ENCODE assay signal across 18 cellular contexts in the genomic region with DNA sequence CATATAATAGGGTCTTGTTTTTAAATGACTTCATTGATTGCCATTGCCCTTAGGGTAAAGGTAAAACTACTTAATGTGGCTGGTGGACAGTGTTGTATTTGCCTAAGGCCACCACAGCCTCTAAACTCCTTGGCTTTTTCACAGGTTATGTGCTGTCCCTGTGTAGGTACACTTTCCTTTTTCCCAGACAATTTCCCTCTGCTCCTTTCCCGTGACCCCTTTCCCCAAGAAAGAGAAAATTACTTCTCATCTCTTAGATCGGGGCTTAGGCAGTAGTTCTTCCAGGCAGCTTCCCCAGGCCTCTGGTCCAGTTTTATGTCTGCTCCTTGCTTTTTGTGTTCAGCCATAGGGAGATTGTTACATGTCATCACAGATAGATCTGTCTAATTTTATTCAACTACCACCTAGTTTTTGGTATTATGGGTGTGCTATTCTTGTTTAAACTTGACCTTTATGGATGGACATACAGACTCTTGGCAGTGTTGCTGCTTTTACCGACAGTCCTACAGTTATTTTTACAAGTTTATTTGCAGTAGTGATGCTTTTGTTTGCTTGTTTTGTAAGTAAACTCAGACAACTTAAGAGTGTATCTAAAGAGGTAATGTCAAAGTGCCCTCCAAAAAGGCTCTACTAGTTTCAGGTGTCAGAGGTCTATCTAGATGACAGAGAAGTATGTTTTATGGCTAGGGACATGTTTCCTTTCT. TPM values are rescaled to one million over a fixed set of nuclear protein-coding genes. Genes with fewer than 3 reads are reported as not detected.
DNase-seq lines count a peak whose midpoint lies in the region; ATAC-seq, FAIRE-seq and TF ChIP-seq lines count a peak whose summit lies in the region.
"Had no signal": no experiment of that assay in that cellular context is flagged by ENCODE, and none has a peak within 500 bp of the region (broad histone marks: within the 10 kb centered on the region; RNA-seq: fewer than 3 reads in every experiment).

No MANE protein-coding gene starts in this region.

- no peak overlapping the region for H2BK20ac ChIP-seq in IMR-90 (ENCODE audit: low read depth, low read length)

- H3K4me1 ChIP-seq in IMR-90 (ENCODE audit: control insufficient read depth, insufficient read depth, low read length): no peaks in the 10 kb centered on the region

- TF ChIP-seq RAD21 in IMR-90 (IDR thresholded peaks at IDR 0.05; ENCODE audit: low read length): no peak

- H3K4ac ChIP-seq in IMR-90 (ENCODE audit: low read depth, low read length): no peak overlapping the region

- no peaks in the 10 kb centered on the region for H3K9me3 Mint-ChIP-seq in activated CD8-positive, alpha-beta memory T cell treated with anti-CD3 and anti-CD28 coated beads, Interleukin-2, amount 10 ng/mL, durations not matched to agents 7 days and 5 days (ENCODE audit: low read depth)
- no peaks in the 10 kb centered on the region for H3K9me3 Mint-ChIP-seq in dendritic cell treated with granulocyte-macrophage colony-stimulating factor and Interleukin-4, amounts not matched to agents 40 ng/mL and 50 ng/mL, for 4 days
- H3K9me3 Mint-ChIP-seq: type B pancreatic cell had no signal

- H2BK5ac ChIP-seq in IMR-90 (ENCODE audit: low read depth, low read length, poor library complexity, severe bottlenecking): no peak overlapping the region

- H3K27ac ChIP-seq in IMR-90 (ENCODE audit: insufficient read depth, low read length) (no peak overlapping the region), skin epidermis (peak overlapping the region in 11 of 21 experiments; percentile 5 to 58 (median 29))

- H2BK120ac ChIP-seq in IMR-90 (ENCODE audit: low read depth, low read length): no peak overlapping the region

- H3K14ac ChIP-seq in IMR-90 (replicated peaks; ENCODE audit: low read depth, low read length): no peak overlapping the region

- TF ChIP-seq POLR2A in IMR-90 (IDR thresholded peaks at IDR 0.05; ENCODE audit: low read depth, low read length): no peak

- no peak overlapping the region for H4K91ac ChIP-seq in IMR-90 (ENCODE audit: insufficient read depth, low read depth, low read length)

- H3K4me3 Mint-ChIP-seq in activated CD8-positive, alpha-beta memory T cell treated with anti-CD3 and anti-CD28 coated beads, Interleukin-2, amount 10 ng/mL, durations not matched to agents 7 days and 5 days: no peak overlapping the region
- H3K4me3 Mint-ChIP-seq in dendritic cell treated with granulocyte-macrophage colony-stimulating factor and Interleukin-4, amounts not matched to agents 40 ng/mL and 50 ng/mL, for 4 days: no peak overlapping the region
- H3K4me3 Mint-ChIP-seq: type B pancreatic cell had no signal

- DNase-seq in activated CD8-positive, alpha-beta memory T cell treated with anti-CD3 and anti-CD28 coated beads, Interleukin-2, amount 10 ng/mL, durations not matched to agents 7 days and 5 days: no peak
- DNase-seq in activated CD8-positive, alpha-beta memory T cell treated with anti-CD3 and anti-CD28 coated beads, Interleukin-2, amount 50 U/mL, for 4 hours: no peak
- no peak for DNase-seq in IMR-90
- DNase-seq in frontal cortex (ENCODE audit: low spot score in 2 of 2): no peak
- DNase-seq in stimulated activated CD8-positive, alpha-beta memory T cell treated with anti-CD3 and anti-CD28 coated beads, Interleukin-4, amount 100 ng/mL, for 48 hours: no peak
- no peak for DNase-seq in urothelium cell line (ENCODE audit: low spot score)
- DNase-seq: activated CD4-positive, CD25-positive, alpha-beta regulatory T cell; DMS153; kidney glomerular epithelial cell; NCI-H2029 treated with DMSO at 0.1 percent for 48 hours; NCI-H82 had no signal

- peak overlapping the region; percentile 77 for H3K27ac Mint-ChIP-seq in activated CD8-positive, alpha-beta memory T cell treated with anti-CD3 and anti-CD28 coated beads, Interleukin-2, amount 10 ng/mL, durations not matched to agents 7 days and 5 days
- peak overlapping the region; percentile 79 for H3K27ac Mint-ChIP-seq in dendritic cell treated with granulocyte-macrophage colony-stimulating factor and Interleukin-4, amounts not matched to agents 40 ng/mL and 50 ng/mL, for 4 days
- H3K27ac Mint-ChIP-seq: type B pancreatic cell had no signal

- ATAC-seq in activated CD8-positive, alpha-beta memory T cell treated with anti-CD3 and anti-CD28 coated beads, Interleukin-2, amount 10 ng/mL, durations not matched to agents 7 days and 5 days: no peak
- ATAC-seq in IMR-90 (ENCODE audit: low read depth): no peak

- H2AK9ac ChIP-seq in IMR-90 (replicated peaks; ENCODE audit: low read depth, low read length, poor library complexity): no peak overlapping the region

- peaks cover 28% of the 10 kb centered on the region for H3K36me3 Mint-ChIP-seq in activated CD8-positive, alpha-beta memory T cell treated with anti-CD3 and anti-CD28 coated beads, Interleukin-2, amount 10 ng/mL, durations not matched to agents 7 days and 5 days
- peaks cover 26% of the 10 kb centered on the region for H3K36me3 Mint-ChIP-seq in dendritic cell treated with granulocyte-macrophage colony-stimulating factor and Interleukin-4, amounts not matched to agents 40 ng/mL and 50 ng/mL, for 4 days (ENCODE audit: low read depth)

- no peak overlapping the region for H4K5ac ChIP-seq in IMR-90 (ENCODE audit: low read depth, low read length)

- no peaks in the 10 kb centered on the region for H3K27me3 Mint-ChIP-seq in activated CD8-positive, alpha-beta memory T cell treated with anti-CD3 and anti-CD28 coated beads, Interleukin-2, amount 10 ng/mL, durations not matched to agents 7 days and 5 days
- H3K27me3 Mint-ChIP-seq in dendritic cell treated with granulocyte-macrophage colony-stimulating factor and Interleukin-4, amounts not matched to agents 40 ng/mL and 50 ng/mL, for 4 days: no peaks in the 10 kb centered on the region
- H3K27me3 Mint-ChIP-seq: type B pancreatic cell had no signal

- no peak overlapping the region for H4K8ac ChIP-seq in IMR-90 (ENCODE audit: low read depth in 2 of 2, low read length in 2 of 2)

- no peak overlapping the region for H3K56ac ChIP-seq in IMR-90 (ENCODE audit: extremely low read depth, insufficient read depth, low read length)

- TF ChIP-seq CTCF in IMR-90 (conservative IDR thresholded peaks at IDR 0.05; ENCODE audit: low read depth, low read length): no peak

- H3K27me3 ChIP-seq in IMR-90 (ENCODE audit: control insufficient read depth, insufficient read depth, low read length): no peaks in the 10 kb centered on the region

- POLR2A ChIA-PET in IMR-90 (lab: Charles Lee; ENCODE audit: unreplicated experiment): no interaction called here

- intact Hi-C loops in IMR-90 (cut with micrococcal nuclease): no loop called here
- intact Hi-C loops in dendritic cell treated with granulocyte-macrophage colony-stimulating factor and Interleukin-4, amounts not matched to agents 40 ng/mL and 50 ng/mL, for 4 days (cut with micrococcal nuclease): no loop called here

- FAIRE-seq in frontal cortex (lab: Jason Lieb, UNC): no peak
- no peak for FAIRE-seq in urothelium cell line (lab: Jason Lieb, UNC)
- FAIRE-seq: bronchial epithelial cell, endothelial cell of umbilical vein had no signal

- in situ Hi-C loops in IMR-90 (cut with MboI; ENCODE audit: low sequenced_read_pairs): no loop called here

- peaks cover 47 to 82% of the 10 kb centered on the region in 2 experiments for H3K79me1 ChIP-seq in IMR-90 (ENCODE audit: low read depth in 1 of 2, low read length in 2 of 2)

- no peak overlapping the region for H2AK5ac ChIP-seq in IMR-90 (ENCODE audit: low read depth, low read length)

- BruUV-seq in IMR-90 (replicated peaks; lab: Mats Ljungman, UMichigan): no TSS peak

- H2AFZ ChIP-seq in IMR-90 (replicated peaks; ENCODE audit: low read length, poor library complexity): no peak overlapping the region

- H2BK15ac ChIP-seq in IMR-90 (ENCODE audit: low read depth, low read length): no peak overlapping the region

- no peaks in the 10 kb centered on the region for H3K36me3 ChIP-seq in IMR-90 (ENCODE audit: control insufficient read depth, insufficient read depth, low read length)

- H3K4me2 ChIP-seq in IMR-90 (ENCODE audit: low read depth, low read length): no peak overlapping the region

- CTCF ChIA-PET in activated CD8-positive, alpha-beta memory T cell treated with anti-CD3 and anti-CD28 coated beads, Interleukin-2, amount 10 ng/mL, durations not matched to agents 7 days and 5 days (lab: Charles Lee): interaction anchor here (1.5 kb wide), 1 partner anchor 28 kb away, joined by 3 read pairs; no protein-coding TSS in a partner anchor
- CTCF ChIA-PET in IMR-90 (lab: Yijun Ruan, JAX): no interaction called here

- H3K18ac ChIP-seq in IMR-90 (ENCODE audit: low read depth, low read length): no peak overlapping the region

- peaks cover 66% of the 10 kb centered on the region for H3K4me1 Mint-ChIP-seq in activated CD8-positive, alpha-beta memory T cell treated with anti-CD3 and anti-CD28 coated beads, Interleukin-2, amount 10 ng/mL, durations not matched to agents 7 days and 5 days
- peaks cover 74% of the 10 kb centered on the region for H3K4me1 Mint-ChIP-seq in dendritic cell treated with granulocyte-macrophage colony-stimulating factor and Interleukin-4, amounts not matched to agents 40 ng/mL and 50 ng/mL, for 4 days (ENCODE audit: low read depth)

- WGBS in IMR-90 (ENCODE audit: extremely low coverage in 2 of 2, insufficient read length in 1 of 2), 2 experiments: no CpG with 5 or more reads among the region's 3 CpGs

- peak overlapping the region; percentile 20; the same call in 1 of the 2 replicates for H3K23ac ChIP-seq in IMR-90 (ENCODE audit: low read depth, low read length)

- H3K4me3 ChIP-seq in IMR-90 (ENCODE audit: insufficient read depth, low read depth, low read length) (no peak overlapping the region), skin epidermis (no peak overlapping the region)

- no peaks in the 10 kb centered on the region for H3K9me3 ChIP-seq in IMR-90 (ENCODE audit: control insufficient read depth, insufficient read depth, low read length)

- peaks cover 5% of the 10 kb centered on the region for H3K9me1 ChIP-seq in IMR-90 (ENCODE audit: insufficient read depth, low read length)

- peaks cover 51% of the 10 kb centered on the region for H4K20me1 ChIP-seq in IMR-90 (ENCODE audit: insufficient read depth, low read length)

- no peak overlapping the region for H3K9ac ChIP-seq in IMR-90 (ENCODE audit: low read depth, low read length)

- dilution Hi-C loops in IMR-90 (cut with HindIII; ENCODE audit: low sequenced_read_pairs, unreplicated experiment): no loop called here

TF ChIP-seq in IMR-90, 13 proteins besides CTCF, POLR2A, EP300 and RAD21 (continues in another document):
- TF ChIP-seq CHD1 (IDR thresholded peaks at IDR 0.05; ENCODE audit: low read depth, low read length): no peak

RNA-seq across cellular contexts. Expression of gene SCAANT1, which starts 20.5 kb away (rescaled TPM):
- 1 to 10 TPM in 1 of 2 experiments, not detected in 1; 1.3 TPM for total RNA-seq in activated CD8-positive, alpha-beta memory T cell treated with anti-CD3 and anti-CD28 coated beads, Interleukin-2, amount 10 ng/mL, durations not matched to agents 7 days and 5 days
- total RNA-seq in IMR-90 (2012; rRNA removed) (not detected in 2 replicates), frontal cortex (not detected)
- not detected in 2 replicates for polyA plus RNA-seq in IMR-90 (2012; rRNA removed)
- not detected in 2 replicates for polyA plus RNA-seq in IMR-90 (2012; cell fraction: cytosol; rRNA removed)
- polyA plus RNA-seq in IMR-90 (2012; cell fraction: nucleus; rRNA removed; ENCODE audit: low replicate concordance): not detected in 2 replicates
- total RNA-seq: bronchial epithelial cell, endothelial cell of umbilical vein, glomerular endothelial cell, SK-MEL-5 had no signal
- polyA plus RNA-seq: endothelial cell of umbilical vein had no signal
